21 cellular contexts compared by ENCODE assay signal in genomic region chr11:19499999-19500398, GRCh38.
A peak's percentile ranks its signal among the peaks of the same experiment; 100 is the strongest.
DNase-seq lines count a peak whose midpoint lies in the region; ATAC-seq and TF ChIP-seq lines count a peak whose summit lies in the region.
"Had no signal": no experiment of that assay in that cellular context is flagged by ENCODE, and none has a peak within 500 bp of the region (broad histone marks: within the 10 kb centered on the region; RNA-seq: fewer than 3 reads in every experiment).

No MANE protein-coding gene starts in this region.

- no peak overlapping the region for H4K5ac ChIP-seq in IMR-90 (ENCODE audit: low read depth, low read length)

- no peak overlapping the region for H2BK120ac ChIP-seq in IMR-90 (ENCODE audit: low read depth, low read length)

- H2AK5ac ChIP-seq in IMR-90 (ENCODE audit: low read depth, low read length) = no peak overlapping the region

- POLR2A ChIA-PET in IMR-90 (lab: Charles Lee; ENCODE audit: unreplicated experiment) = no interaction called here

- no peak overlapping the region for H3K14ac ChIP-seq in IMR-90 (replicated peaks; ENCODE audit: low read depth, low read length)

- no peak for TF ChIP-seq POLR2A in IMR-90 (IDR thresholded peaks at IDR 0.05; ENCODE audit: low read depth, low read length)
- no peak for TF ChIP-seq POLR2A in spleen (IDR thresholded peaks at IDR 0.05)

- no peaks in the 10 kb centered on the region for H3K36me3 ChIP-seq in IMR-90 (ENCODE audit: control insufficient read depth, insufficient read depth, low read length)
- H3K36me3 ChIP-seq in fibroblast of lung (ENCODE audit: control insufficient read depth, insufficient read depth, low read length) = no peaks in the 10 kb centered on the region
- H3K36me3 ChIP-seq in spleen = no peaks in the 10 kb centered on the region
- H3K36me3 ChIP-seq: SJSA1, upper lobe of left lung had no signal

- H3K23ac ChIP-seq in IMR-90 (ENCODE audit: low read depth, low read length) = no peak overlapping the region

- H4K20me1 ChIP-seq in IMR-90 (ENCODE audit: insufficient read depth, low read length) (no peaks in the 10 kb centered on the region), fibroblast of lung (ENCODE audit: control insufficient read depth, extremely low read depth, insufficient read depth, low read length) (no peaks in the 10 kb centered on the region)

- no peak overlapping the region for H3K18ac ChIP-seq in IMR-90 (ENCODE audit: low read depth, low read length)

- H3K4me3 ChIP-seq in IMR-90 (ENCODE audit: insufficient read depth, low read depth, low read length) (no peak overlapping the region), fibroblast of lung (replicated peaks in 1 of 4; ENCODE audit: control extremely low read depth in 1 of 4, insufficient read depth in 1 of 4, low read depth in 3 of 4, low read length in 4 of 4) (no peak overlapping the region), retinal pigment epithelial cell (ENCODE audit: low read length) (no peak overlapping the region), spleen (no peak overlapping the region)
- H3K4me3 ChIP-seq: SJSA1, upper lobe of left lung had no signal

- H3K4me1 ChIP-seq in IMR-90 (ENCODE audit: control insufficient read depth, insufficient read depth, low read length) (no peaks in the 10 kb centered on the region), fibroblast of lung (ENCODE audit: control insufficient read depth, extremely low read depth, insufficient read depth, low read length) (peaks cover 5% of the 10 kb centered on the region), spleen (no peaks in the 10 kb centered on the region)
- H3K4me1 ChIP-seq: SJSA1, upper lobe of left lung had no signal

- H3K27me3 ChIP-seq in IMR-90 (ENCODE audit: control insufficient read depth, insufficient read depth, low read length) = peaks cover 5% of the 10 kb centered on the region
- no peaks in the 10 kb centered on the region for H3K27me3 ChIP-seq in fibroblast of lung (ENCODE audit: control insufficient read depth, insufficient read depth, low read length)
- no peaks in the 10 kb centered on the region for H3K27me3 ChIP-seq in spleen (replicated peaks in 1 of 7)
- H3K27me3 ChIP-seq: SJSA1, upper lobe of left lung had no signal

- intact Hi-C loops in IMR-90 (cut with micrococcal nuclease) = loop anchor here (2.0 to 5.0 kb wide), 2 partner anchors 57 to 153 kb away; no protein-coding TSS in a partner anchor
- intact Hi-C loops in spleen (cut with DNase I; ENCODE audit: low total_unique reads) = no loop called here

- H3K79me2 ChIP-seq in fibroblast of lung (ENCODE audit: control insufficient read depth, insufficient read depth, low read length) = no peaks in the 10 kb centered on the region

- H2AFZ ChIP-seq in IMR-90 (replicated peaks; ENCODE audit: low read length, poor library complexity) = no peak overlapping the region
- H2AFZ ChIP-seq in fibroblast of lung (ENCODE audit: low read length) = no peak overlapping the region

- WGBS in IMR-90 (ENCODE audit: extremely low coverage in 2 of 2, insufficient read length in 1 of 2), 2 experiments = no CpG with 5 or more reads among the region's 3 CpGs
- WGBS in spleen, 5 donors = 71 to 85% (median 83%) methylated on average over 3 of the region's 3 CpGs

- no peak for TF ChIP-seq RAD21 in IMR-90 (IDR thresholded peaks at IDR 0.05; ENCODE audit: low read length)

- H3K9me1 ChIP-seq in IMR-90 (ENCODE audit: insufficient read depth, low read length) = no peaks in the 10 kb centered on the region; the same call in 1 of the 2 replicates

- H3K27ac ChIP-seq in IMR-90 (ENCODE audit: insufficient read depth, low read length) = no peak overlapping the region
- no peak overlapping the region for H3K27ac ChIP-seq in fibroblast of lung (ENCODE audit: insufficient read depth, low read length)
- no peak overlapping the region for H3K27ac ChIP-seq in spleen
- H3K27ac ChIP-seq: HL-60, SJSA1, upper lobe of left lung had no signal

- DNase-seq in AG20443 (ENCODE audit: low spot score) (peak; percentile 75), IMR-90 (peak; percentile 68), fibroblast of lung (ENCODE audit: low read depth in 2 of 2) (peak; percentile 7 to 32), retinal pigment epithelial cell (ENCODE audit: low read depth) (peak; percentile 76), C1 segment of cervical spinal cord (lab: John Stamatoyannopoulos, UW) (no peak), spleen (no peak)
- DNase-seq: activated CD4-positive, alpha-beta T cell treated with anti-CD3 and anti-CD28 coated beads, Interleukin-2, amount 10 ng/mL, durations not matched to agents 24 days and 14 days; CD8-positive, alpha-beta T cell; DMS79; effector CD4-positive, alpha-beta T cell; GOT3; naive thymus-derived CD4-positive, alpha-beta T cell; NCI-H510A; occipital lobe; retina; stimulated activated naive CD8-positive, alpha-beta T cell treated with anti-CD3 and anti-CD28 coated beads, Interleukin-15, amount 100 ng/mL, for 72 hours; upper lobe of left lung had no signal

- no peak overlapping the region for H3K4me2 ChIP-seq in IMR-90 (ENCODE audit: low read depth, low read length)
- no peak overlapping the region for H3K4me2 ChIP-seq in fibroblast of lung (ENCODE audit: extremely low read depth, insufficient read depth, low read length)

- dilution Hi-C loops in IMR-90 (cut with HindIII; ENCODE audit: low sequenced_read_pairs, unreplicated experiment) = no loop called here

- no peak overlapping the region for H2BK15ac ChIP-seq in IMR-90 (ENCODE audit: low read depth, low read length)

- H3K4ac ChIP-seq in IMR-90 (ENCODE audit: low read depth, low read length) = no peak overlapping the region

- no peak overlapping the region for H3K56ac ChIP-seq in IMR-90 (ENCODE audit: extremely low read depth, insufficient read depth, low read length)

- BruUV-seq in IMR-90 (replicated peaks; lab: Mats Ljungman, UMichigan) = no TSS peak

- H4K91ac ChIP-seq in IMR-90 (ENCODE audit: insufficient read depth, low read depth, low read length) = no peak overlapping the region

- TF ChIP-seq CTCF in IMR-90 (conservative IDR thresholded peaks at IDR 0.05; ENCODE audit: low read depth, low read length) (no peak), fibroblast of lung (conservative IDR thresholded peaks at IDR 0.05 in 1 of 2, IDR thresholded peaks at IDR 0.05 in 1 of 2; ENCODE audit: low read depth in 1 of 2, low read length in 2 of 2) (no peak), retinal pigment epithelial cell (conservative IDR thresholded peaks at IDR 0.05; ENCODE audit: low read depth, low read length) (no peak), spleen (IDR thresholded peaks at IDR 0.05 in 8 of 11, conservative IDR thresholded peaks at IDR 0.05 in 3 of 11) (no peak)

- no peak overlapping the region for H4K8ac ChIP-seq in IMR-90 (ENCODE audit: low read depth in 2 of 2, low read length in 2 of 2)

- CTCF ChIA-PET in IMR-90 (lab: Yijun Ruan, JAX) = no interaction called here

- H2AK9ac ChIP-seq in IMR-90 (replicated peaks; ENCODE audit: low read depth, low read length, poor library complexity) = no peak overlapping the region

- in situ Hi-C loops in IMR-90 (cut with MboI; ENCODE audit: low sequenced_read_pairs) = no loop called here

- H3K9me3 ChIP-seq in IMR-90 (ENCODE audit: control insufficient read depth, insufficient read depth, low read length) (peaks cover 4% of the 10 kb centered on the region), fibroblast of lung (ENCODE audit: control insufficient read depth, insufficient read depth, low read depth, low read length) (no peaks in the 10 kb centered on the region), spleen (peaks cover 0 to 6% (median 0%) of the 10 kb centered on the region in 8 donors)
- H3K9me3 ChIP-seq: SJSA1, upper lobe of left lung had no signal

- H3K79me1 ChIP-seq in IMR-90 (ENCODE audit: low read depth in 1 of 2, low read length in 2 of 2) = no peaks in the 10 kb centered on the region

- ATAC-seq in IMR-90 (ENCODE audit: low read depth) (peak; percentile 59), GM18511 (IDR thresholded peaks at IDR 0.05; ENCODE audit: unreplicated experiment) (no peak)
- ATAC-seq: activated T-helper 17 cell treated with anti-CD3 and anti-CD28 coated beads, Interleukin-2, amount 50 U/mL, for 72 hours; CD8-positive, alpha-beta T cell; naive thymus-derived CD4-positive, alpha-beta T cell; stimulated activated naive CD8-positive, alpha-beta T cell treated with anti-CD3 and anti-CD28 coated beads, Interleukin-15, amount 100 ng/mL, for 72 hours had no signal

- H2BK20ac ChIP-seq in IMR-90 (ENCODE audit: low read depth, low read length) = no peak overlapping the region

- H3K9ac ChIP-seq in IMR-90 (ENCODE audit: low read depth, low read length) = no peak overlapping the region
- no peak overlapping the region for H3K9ac ChIP-seq in fibroblast of lung (ENCODE audit: insufficient read depth, low read length)

- H2BK5ac ChIP-seq in IMR-90 (ENCODE audit: low read depth, low read length, poor library complexity, severe bottlenecking) = no peak overlapping the region

TF ChIP-seq in IMR-90, 13 proteins besides CTCF, POLR2A, EP300 and RAD21:
- TF ChIP-seq USF2 (IDR thresholded peaks at IDR 0.05; ENCODE audit: low read depth, low read length) (peak; percentile 43; the same call in 1 of the 2 replicates), RCOR1 (IDR thresholded peaks at IDR 0.05; ENCODE audit: insufficient replicate concordance, low read length) (no peak), SMC3 (IDR thresholded peaks at IDR 0.05; ENCODE audit: low read depth, low read length) (no peak)

Comparison
In these comparisons a context has a peak if more than half of its experiments do, and no peak if none do; other contexts are left out.
1. DNase-seq: peak in AG20443 (single experiment), IMR-90 (single experiment), fibroblast of lung (2 of 2) and retinal pigment epithelial cell (single experiment); none in C1 segment of cervical spinal cord (0 of 14) and spleen (single experiment).